Comparison of ENCODE assay signal across 12 cellular contexts in genomic region chr16:23304620-23305019, GRCh38. TPM values are rescaled to one million over a fixed set of nuclear protein-coding genes. Genes with fewer than 3 reads are reported as not detected.
"Had no signal": no experiment of that assay in that cellular context is flagged by ENCODE, and none has a peak within 500 bp of the region (broad histone marks: within the 10 kb centered on the region; RNA-seq: fewer than 3 reads in every experiment).

No MANE protein-coding gene starts in this region.

- H3K4me1 ChIP-seq: HAP-1 had no signal

- H3K9me3 ChIP-seq: HAP-1 had no signal

- H3K27ac ChIP-seq: GM23248 had no signal

- H3K36me3 ChIP-seq: HAP-1 had no signal

- H3K9ac ChIP-seq: GM23248 had no signal

- H2AFZ ChIP-seq: GM23248, GM23338 had no signal

- H3K4me3 ChIP-seq: GM23248, GM23338, HAP-1 had no signal

- ATAC-seq: GM23338, HCT116 had no signal

- DNase-seq: GM23248, GOT3, H7, H9, HCEC 1CT, HFFc6 had no signal

- FAIRE-seq: H1, H54 had no signal

- H3K4me2 ChIP-seq: GM23338 had no signal

RNA-seq across cellular contexts. Expression of gene SCNN1B, which starts 2.5 kb away (rescaled TPM):
- total RNA-seq: GM23248, H4, HFFc6 had no signal
- polyA plus RNA-seq: GM23248 had no signal
